Comparison of ENCODE assay signal across 24 cellular contexts in genomic region chr11:45296085-45296484, GRCh38. TPM values are rescaled to one million over a fixed set of nuclear protein-coding genes. Genes with fewer than 3 reads are reported as not detected.
"Had no signal": no experiment of that assay in that cellular context is flagged by ENCODE, and none has a peak within 500 bp of the region (broad histone marks: within the 10 kb centered on the region; RNA-seq: fewer than 3 reads in every experiment).

No MANE protein-coding gene starts in this region.

- H3K4me1 ChIP-seq: Peyer's patch, SJSA1 had no signal

- H3K36me3 ChIP-seq: MG63, Peyer's patch, SJSA1 had no signal

- H3K9me3 ChIP-seq: MG63, Peyer's patch had no signal

- H3K27ac ChIP-seq: PC-9, Peyer's patch, SJSA1, SK-N-MC had no signal

- H3K27me3 ChIP-seq: Peyer's patch had no signal

- DNase-seq: IMR-90, Karpas-422, KG1, MG63, NCI-H1092 treated with DMSO at 0.1 percent for 48 hours, NCI-H1436 treated with DMSO at 0.1 percent for 48 hours, NCI-H1694, NCI-H187 treated with DMSO at 0.1 percent for 48 hours, NCI-H2029 treated with DMSO at 0.1 percent for 48 hours, NCI-H2171 treated with DMSO at 0.1 percent for 48 hours, NCI-H345, NCI-H446 treated with DMSO at 0.1 percent for 48 hours, NCI-H510A treated with DMSO at 0.1 percent for 48 hours, NCI-H526, NCI-H748 treated with DMSO at 0.1 percent for 48 hours, OCI-M1, PC-9, Peyer's patch, Right ventricle myocardium superior, SIG-M5 had no signal

- FAIRE-seq: HepG2 had no signal

- H3K4me3 ChIP-seq: MG63, PC-9, Peyer's patch, SJSA1, SK-N-MC had no signal

- ATAC-seq: HepG2 had no signal

RNA-seq across cellular contexts. Expression of gene SYT13, which starts 9.9 kb away (rescaled TPM):
- total RNA-seq: IMR-90; PC-9; SJSA1; T-helper 1 cell treated with Interleukin-12 subunit alpha and Interleukin-12 subunit beta and Interleukin-4 antibody, amounts not matched to agents 30 ng/mL and 1 ng/mL, for 36 hours had no signal
